Comparison of ENCODE assay signal across 1 cellular context in genomic region chr5:179836225-179837019, GRCh38.
TF ChIP-seq lines count a peak whose summit lies in the region.

No MANE protein-coding gene starts in this region.

TF ChIP-seq in K562, 482 proteins besides CTCF, POLR2A, EP300 and RAD21 (continued from another document and continues in another):
- TF ChIP-seq HINFP (tag; conservative IDR thresholded peaks at IDR 0.05; ENCODE audit: low read depth) (no peak), ZFP1 (CRISPR knock-in tag; IDR thresholded peaks at IDR 0.05) (no peak), WHSC1 (IDR thresholded peaks at IDR 0.05; ENCODE audit: low read length) (no peak), ZNF518B (CRISPR knock-in tag; IDR thresholded peaks at IDR 0.05) (no peak), ZNF780A (CRISPR knock-in tag; IDR thresholded peaks at IDR 0.05) (no peak), ZNF785 (CRISPR knock-in tag; IDR thresholded peaks at IDR 0.05) (no peak), BCLAF1 (IDR thresholded peaks at IDR 0.05; ENCODE audit: borderline replicate concordance in 1 of 2, control insufficient read depth in 1 of 2, low read depth in 2 of 2, low read length in 1 of 2) (peak in 1 of 2 experiments; percentile 57; a peak in 1 of 4 replicates), SMAD4 (CRISPR knock-in tag; conservative IDR thresholded peaks at IDR 0.05) (no peak), SRSF3 (IDR thresholded peaks at IDR 0.05; ENCODE audit: insufficient read depth, low read length) (no peak), BCL6 (CRISPR knock-in tag; IDR thresholded peaks at IDR 0.05) (no peak), PREB (CRISPR knock-in tag; IDR thresholded peaks at IDR 0.05) (no peak), THAP12 (CRISPR knock-in tag; IDR thresholded peaks at IDR 0.05) (no peak), SIN3B (IDR thresholded peaks at IDR 0.05; ENCODE audit: low read depth) (no peak), U2AF1 (optimal IDR thresholded peaks at IDR 0.05; ENCODE audit: low read depth, low read length) (no peak), MCM3 (IDR thresholded peaks at IDR 0.05) (no peak), SRF (CRISPR knock-in tag; IDR thresholded peaks at IDR 0.05) (no peak), STAT5A (IDR thresholded peaks at IDR 0.05; ENCODE audit: borderline replicate concordance, low read length) (no peak), ZEB2 (IDR thresholded peaks at IDR 0.05) (no peak), DEAF1 (CRISPR knock-in tag; IDR thresholded peaks at IDR 0.05) (no peak), TEAD4 (IDR thresholded peaks at IDR 0.05; ENCODE audit: low read length) (no peak), TEAD4 (CRISPR knock-in tag; IDR thresholded peaks at IDR 0.05; ENCODE audit: borderline replicate concordance) (no peak), MCM5 (IDR thresholded peaks at IDR 0.05; ENCODE audit: low read depth) (no peak), RBM39 (optimal IDR thresholded peaks at IDR 0.05; ENCODE audit: low read depth, low read length) (no peak), ZFX (CRISPR knock-in tag; IDR thresholded peaks at IDR 0.05) (0 out of 2 replicates have a peak, but pooled peaks have one; percentile 25), PYGO2 (tag; IDR thresholded peaks at IDR 0.05) (no peak), GTF2F1 (IDR thresholded peaks at IDR 0.05; ENCODE audit: low read depth, low read length) (no peak), SAP30 (IDR thresholded peaks at IDR 0.05; ENCODE audit: borderline replicate concordance, insufficient read depth, low read depth, low read length, poor library complexity, severe bottlenecking) (no peak), HNRNPK (IDR thresholded peaks at IDR 0.05; ENCODE audit: low read depth, low read length, poor library complexity, severe bottlenecking) (no peak), ZNF561 (CRISPR knock-in tag; conservative IDR thresholded peaks at IDR 0.05) (no peak), DACH1 (IDR thresholded peaks at IDR 0.05; ENCODE audit: partially characterized antibody) (no peak), HBP1 (CRISPR knock-in tag; IDR thresholded peaks at IDR 0.05) (no peak), ZNF764 (CRISPR knock-in tag; IDR thresholded peaks at IDR 0.05; ENCODE audit: low read depth) (peak; percentile 96), EZH2 (IDR thresholded peaks at IDR 0.05; ENCODE audit: borderline replicate concordance, low read depth, low read length) (no peak), ZNF41 (CRISPR knock-in tag; conservative IDR thresholded peaks at IDR 0.05) (no peak), CREB3 (tag; conservative IDR thresholded peaks at IDR 0.05; ENCODE audit: low read depth) (no peak), CREBBP (IDR thresholded peaks at IDR 0.05; ENCODE audit: low read depth, low read length) (no peak), POLR3A (IDR thresholded peaks at IDR 0.05; ENCODE audit: borderline replicate concordance, extremely low read depth, insufficient read depth, insufficient read length) (no peak), ZNF212 (CRISPR knock-in tag; IDR thresholded peaks at IDR 0.05) (no peak), RBM25 (IDR thresholded peaks at IDR 0.05; ENCODE audit: low read depth, low read length, severe bottlenecking) (no peak), CXXC5 (CRISPR knock-in tag; IDR thresholded peaks at IDR 0.05) (no peak), KDM4B (IDR thresholded peaks at IDR 0.05; ENCODE audit: borderline replicate concordance in 2 of 2, low read depth in 1 of 2) (no peak), SAFB2 (IDR thresholded peaks at IDR 0.05; ENCODE audit: borderline replicate concordance, low read depth, low read length, severe bottlenecking) (no peak), ATF1 (CRISPR knock-in tag; IDR thresholded peaks at IDR 0.05) (no peak), ATF1 (tag; IDR thresholded peaks at IDR 0.05) (no peak), ARID3A (IDR thresholded peaks at IDR 0.05; ENCODE audit: borderline replicate concordance, low read depth, low read length) (no peak), ARHGAP35 (IDR thresholded peaks at IDR 0.05; ENCODE audit: partially characterized antibody) (no peak), CTBP1 (IDR thresholded peaks at IDR 0.05; ENCODE audit: borderline replicate concordance) (peak; percentile 37; the same call in 1 of the 2 replicates), ZNF77 (CRISPR knock-in tag; IDR thresholded peaks at IDR 0.05) (no peak), BHLHE40 (IDR thresholded peaks at IDR 0.05; ENCODE audit: low read length) (no peak), MAFG (tag; conservative IDR thresholded peaks at IDR 0.05) (no peak), TCF7L2 (IDR thresholded peaks at IDR 0.05; ENCODE audit: low read depth, low read length) (no peak), NCOA1 (IDR thresholded peaks at IDR 0.05; ENCODE audit: low read depth) (peak; percentile 27; the same call in 1 of the 2 replicates), NR1H2 (CRISPR knock-in tag; IDR thresholded peaks at IDR 0.05) (no peak)
